ENCODE assay signal across 17 cellular contexts in the genomic region with DNA sequence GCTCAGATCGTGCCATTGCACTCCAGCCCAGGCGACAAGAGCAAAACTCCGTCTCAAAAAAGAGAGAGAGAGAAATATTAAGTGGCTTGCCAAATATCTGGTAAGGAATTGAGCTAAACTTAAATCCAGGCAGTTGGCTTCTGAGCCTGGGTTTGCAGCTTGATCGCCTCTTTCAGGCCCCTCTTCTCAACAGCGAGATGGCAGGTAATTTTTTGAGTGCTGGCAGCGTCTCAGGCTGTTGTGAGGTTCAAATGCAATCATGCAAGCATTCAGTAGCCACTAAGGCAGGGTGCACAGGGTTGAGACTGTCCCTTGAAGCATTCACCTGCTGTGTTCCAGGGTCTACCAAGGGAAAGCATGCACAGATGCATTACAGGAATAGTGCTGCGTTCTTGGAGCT. TPM values are rescaled to one million over a fixed set of nuclear protein-coding genes. Genes with fewer than 3 reads are reported as not detected.
DNase-seq lines count a peak whose midpoint lies in the region; ATAC-seq and TF ChIP-seq lines count a peak whose summit lies in the region.
"Had no signal": no experiment of that assay in that cellular context is flagged by ENCODE, and none has a peak within 500 bp of the region (broad histone marks: within the 10 kb centered on the region; RNA-seq: fewer than 3 reads in every experiment).

No MANE protein-coding gene starts in this region.

- H3K36me3 ChIP-seq in iPS-20b (ENCODE audit: insufficient read depth, low read depth, low read length) (no peaks in the 10 kb centered on the region), tibial artery (peaks cover 0 to 23% (median 3%) of the 10 kb centered on the region in 3 donors)
- H3K36me3 ChIP-seq: neutrophil, SJCRH30 had no signal

- peaks cover 8% of the 10 kb centered on the region for H3K27me3 Mint-ChIP-seq in activated T-cell treated with anti-CD3 and anti-CD28 coated beads, Interleukin-2, amount 50 U/mL, for 72 hours (ENCODE audit: low read depth)
- H3K27me3 Mint-ChIP-seq in activated T-helper 2 cell treated with anti-CD3 and anti-CD28 coated beads, Interferon-gamma antibody, Interleukin-2, Interleukin-4, amounts not matched to agents 10 μg/mL and 5 μg/mL and 100 μg/mL, durations not matched to agents 14 hours and 24 hours and 36 hours (ENCODE audit: low read depth), result peaks cover 29% of the 10 kb centered on the region

- H3K4me3 ChIP-seq in iPS-20b (ENCODE audit: low read length) (no peak overlapping the region), tibial artery (no peak overlapping the region)

- no peak for ATAC-seq in activated T-cell treated with anti-CD3 and anti-CD28 coated beads, Interleukin-2, amount 50 U/mL, for 72 hours (replicated peaks in 1 of 2)

- H3K9ac ChIP-seq in iPS-20b (ENCODE audit: low read depth, low read length), result 0 out of 2 replicates have a peak overlapping the region, but pooled peaks have one; percentile 19

- H3K4me3 Mint-ChIP-seq in activated T-cell treated with anti-CD3 and anti-CD28 coated beads, Interleukin-2, amount 50 U/mL, for 72 hours, result peak overlapping the region; percentile 79 to 83
- no peak overlapping the region for H3K4me3 Mint-ChIP-seq in activated T-helper 2 cell treated with anti-CD3 and anti-CD28 coated beads, Interferon-gamma antibody, Interleukin-2, Interleukin-4, amounts not matched to agents 10 μg/mL and 5 μg/mL and 100 μg/mL, durations not matched to agents 14 hours and 24 hours and 36 hours (ENCODE audit: low read depth)

- H3K9me3 ChIP-seq in iPS-20b (ENCODE audit: insufficient read depth, low read depth, low read length), result peaks cover 4% of the 10 kb centered on the region
- H3K9me3 ChIP-seq in tibial artery, result no peaks in the 10 kb centered on the region
- H3K9me3 ChIP-seq: neutrophil, SJCRH30, tibial nerve had no signal

- H3K27ac ChIP-seq in VCaP (peak overlapping the region; percentile 75; the same call in 1 of the 2 replicates), iPS-20b (ENCODE audit: low read length) (no peak overlapping the region), tibial artery (peak overlapping the region; percentile 61 to 73)
- H3K27ac ChIP-seq: foreskin keratinocyte, neutrophil, SJCRH30 had no signal

- H3K36me3 Mint-ChIP-seq in activated T-cell treated with anti-CD3 and anti-CD28 coated beads, Interleukin-2, amount 50 U/mL, for 72 hours (ENCODE audit: insufficient read depth in 2 of 2), result peaks cover 0 to 1% of the 10 kb centered on the region in 2 donors
- no peaks in the 10 kb centered on the region for H3K36me3 Mint-ChIP-seq in activated T-helper 2 cell treated with anti-CD3 and anti-CD28 coated beads, Interferon-gamma antibody, Interleukin-2, Interleukin-4, amounts not matched to agents 10 μg/mL and 5 μg/mL and 100 μg/mL, durations not matched to agents 14 hours and 24 hours and 36 hours (ENCODE audit: low read depth)
- H3K36me3 Mint-ChIP-seq: IgD-negative memory B cell had no signal

- H3K4me1 Mint-ChIP-seq in activated T-cell treated with anti-CD3 and anti-CD28 coated beads, Interleukin-2, amount 50 U/mL, for 72 hours (ENCODE audit: low read depth), result peaks cover 5% of the 10 kb centered on the region
- peaks cover 2% of the 10 kb centered on the region for H3K4me1 Mint-ChIP-seq in activated T-helper 2 cell treated with anti-CD3 and anti-CD28 coated beads, Interferon-gamma antibody, Interleukin-2, Interleukin-4, amounts not matched to agents 10 μg/mL and 5 μg/mL and 100 μg/mL, durations not matched to agents 14 hours and 24 hours and 36 hours (ENCODE audit: low read depth)

- no peaks in the 10 kb centered on the region for H3K27me3 ChIP-seq in iPS-20b (ENCODE audit: insufficient read depth, low read length)
- H3K27me3 ChIP-seq in tibial artery, result no peaks in the 10 kb centered on the region
- H3K27me3 ChIP-seq: foreskin keratinocyte, SJCRH30, tibial nerve had no signal

- H3K27ac Mint-ChIP-seq in activated T-cell treated with anti-CD3 and anti-CD28 coated beads, Interleukin-2, amount 50 U/mL, for 72 hours, result no peak overlapping the region
- no peak overlapping the region for H3K27ac Mint-ChIP-seq in activated T-helper 2 cell treated with anti-CD3 and anti-CD28 coated beads, Interferon-gamma antibody, Interleukin-2, Interleukin-4, amounts not matched to agents 10 μg/mL and 5 μg/mL and 100 μg/mL, durations not matched to agents 14 hours and 24 hours and 36 hours

- no peak for TF ChIP-seq CTCF in VCaP (conservative IDR thresholded peaks at IDR 0.05)
- no peak for TF ChIP-seq CTCF in tibial artery (IDR thresholded peaks at IDR 0.05)

- peaks cover 16% of the 10 kb centered on the region for H3K4me1 ChIP-seq in iPS-20b (ENCODE audit: insufficient read depth, low read length)
- H3K4me1 ChIP-seq in tibial artery, result peaks cover 0 to 21% (median 11%) of the 10 kb centered on the region in 4 donors
- H3K4me1 ChIP-seq: foreskin keratinocyte, SJCRH30 had no signal

- H3K9me3 Mint-ChIP-seq in activated T-cell treated with anti-CD3 and anti-CD28 coated beads, Interleukin-2, amount 50 U/mL, for 72 hours, result no peaks in the 10 kb centered on the region
- no peaks in the 10 kb centered on the region for H3K9me3 Mint-ChIP-seq in activated T-helper 2 cell treated with anti-CD3 and anti-CD28 coated beads, Interferon-gamma antibody, Interleukin-2, Interleukin-4, amounts not matched to agents 10 μg/mL and 5 μg/mL and 100 μg/mL, durations not matched to agents 14 hours and 24 hours and 36 hours
- H3K9me3 Mint-ChIP-seq: CD8-positive, alpha-beta memory T cell; IgD-negative memory B cell had no signal

- DNase-seq in activated T-cell treated with anti-CD3 and anti-CD28 coated beads, Interleukin-2, amount 50 U/mL, for 72 hours, result no peak
- DNase-seq in activated T-cell treated with anti-CD3 and anti-CD28 coated beads, Interleukin-2, amount 50 U/mL, for 48 hours, result no peak
- DNase-seq in tibial artery, result no peak
- DNase-seq in DMS114 treated with DMSO at 0.1 percent for 48 hours (lab: John Stamatoyannopoulos, UW; ENCODE audit: unreplicated experiment), result no peak
- no peak for DNase-seq in activated T-helper 2 cell treated with anti-CD3 and anti-CD28 coated beads, Interferon-gamma antibody, Interleukin-2, Interleukin-4, amounts not matched to agents 10 μg/mL and 5 μg/mL and 100 μg/mL, durations not matched to agents 14 hours and 24 hours and 36 hours (ENCODE audit: low spot score)
- DNase-seq in dedifferentiated amniotic fluid mesenchymal stem cell (ENCODE audit: extremely low spot score), result no peak
- DNase-seq: NCI-H524 treated with DMSO at 0.1 percent for 48 hours had no signal

- intact Hi-C loops in tibial artery (cut with DNase I; ENCODE audit: low total_unique reads), result no loop called here
- intact Hi-C loops in activated T-helper 2 cell treated with anti-CD3 and anti-CD28 coated beads, Interferon-gamma antibody, Interleukin-2, Interleukin-4, amounts not matched to agents 10 μg/mL and 5 μg/mL and 100 μg/mL, durations not matched to agents 14 hours and 24 hours and 36 hours (cut with micrococcal nuclease), result loop anchor here (10.0 kb wide), 1 partner anchor 266 kb away; no protein-coding TSS in a partner anchor

RNA-seq across cellular contexts. Expression of gene CTSF, which starts 0.7 kb away (rescaled TPM):
- 1 to 10 TPM; 6.3 to 6.8 TPM for total RNA-seq in activated T-cell treated with anti-CD3 and anti-CD28 coated beads, Interleukin-2, amount 50 U/mL, for 72 hours
- 0.73 and 0.85 TPM in 2 replicates for total RNA-seq in activated T-helper 2 cell treated with anti-CD3 and anti-CD28 coated beads, Interferon-gamma antibody, Interleukin-2, Interleukin-4, amounts not matched to agents 10 μg/mL and 5 μg/mL and 100 μg/mL, durations not matched to agents 14 hours and 24 hours and 36 hours

RNA-seq across cellular contexts. Expression of gene ACTN3, which starts 22.4 kb away (rescaled TPM):
- total RNA-seq in activated T-cell treated with anti-CD3 and anti-CD28 coated beads, Interleukin-2, amount 50 U/mL, for 72 hours, result under 1 TPM in 1 of 2 donors, not detected in 1; 0.32 TPM
- 0.07 and 0.14 TPM in 2 replicates for total RNA-seq in activated T-helper 2 cell treated with anti-CD3 and anti-CD28 coated beads, Interferon-gamma antibody, Interleukin-2, Interleukin-4, amounts not matched to agents 10 μg/mL and 5 μg/mL and 100 μg/mL, durations not matched to agents 14 hours and 24 hours and 36 hours
- total RNA-seq: astrocyte, foreskin keratinocyte, renal cortical epithelial cell, SJCRH30 had no signal

RNA-seq across cellular contexts. Expression of gene ZDHHC24, which starts 23.2 kb away (rescaled TPM):
- 10 to 100 TPM; 19.8 to 22.0 TPM for total RNA-seq in activated T-cell treated with anti-CD3 and anti-CD28 coated beads, Interleukin-2, amount 50 U/mL, for 72 hours
- 14.0 and 14.4 TPM in 2 replicates for total RNA-seq in activated T-helper 2 cell treated with anti-CD3 and anti-CD28 coated beads, Interferon-gamma antibody, Interleukin-2, Interleukin-4, amounts not matched to agents 10 μg/mL and 5 μg/mL and 100 μg/mL, durations not matched to agents 14 hours and 24 hours and 36 hours

RNA-seq across cellular contexts. Expression of gene CCDC87, which starts 23.8 kb away (rescaled TPM):
- total RNA-seq in activated T-cell treated with anti-CD3 and anti-CD28 coated beads, Interleukin-2, amount 50 U/mL, for 72 hours, result under 1 TPM; 0.10 to 0.21 TPM
- total RNA-seq in activated T-helper 2 cell treated with anti-CD3 and anti-CD28 coated beads, Interferon-gamma antibody, Interleukin-2, Interleukin-4, amounts not matched to agents 10 μg/mL and 5 μg/mL and 100 μg/mL, durations not matched to agents 14 hours and 24 hours and 36 hours, result 0.09 and 0.14 TPM in 2 replicates

RNA-seq across cellular contexts. Expression of gene CCS, which starts 23.9 kb away (rescaled TPM):
- total RNA-seq in activated T-cell treated with anti-CD3 and anti-CD28 coated beads, Interleukin-2, amount 50 U/mL, for 72 hours, result 10 to 100 TPM; 35.1 to 38.5 TPM
- total RNA-seq in activated T-helper 2 cell treated with anti-CD3 and anti-CD28 coated beads, Interferon-gamma antibody, Interleukin-2, Interleukin-4, amounts not matched to agents 10 μg/mL and 5 μg/mL and 100 μg/mL, durations not matched to agents 14 hours and 24 hours and 36 hours, result 30.4 and 31.1 TPM in 2 replicates
